Comparison of ENCODE assay signal across 1 cellular context in the genomic region with DNA sequence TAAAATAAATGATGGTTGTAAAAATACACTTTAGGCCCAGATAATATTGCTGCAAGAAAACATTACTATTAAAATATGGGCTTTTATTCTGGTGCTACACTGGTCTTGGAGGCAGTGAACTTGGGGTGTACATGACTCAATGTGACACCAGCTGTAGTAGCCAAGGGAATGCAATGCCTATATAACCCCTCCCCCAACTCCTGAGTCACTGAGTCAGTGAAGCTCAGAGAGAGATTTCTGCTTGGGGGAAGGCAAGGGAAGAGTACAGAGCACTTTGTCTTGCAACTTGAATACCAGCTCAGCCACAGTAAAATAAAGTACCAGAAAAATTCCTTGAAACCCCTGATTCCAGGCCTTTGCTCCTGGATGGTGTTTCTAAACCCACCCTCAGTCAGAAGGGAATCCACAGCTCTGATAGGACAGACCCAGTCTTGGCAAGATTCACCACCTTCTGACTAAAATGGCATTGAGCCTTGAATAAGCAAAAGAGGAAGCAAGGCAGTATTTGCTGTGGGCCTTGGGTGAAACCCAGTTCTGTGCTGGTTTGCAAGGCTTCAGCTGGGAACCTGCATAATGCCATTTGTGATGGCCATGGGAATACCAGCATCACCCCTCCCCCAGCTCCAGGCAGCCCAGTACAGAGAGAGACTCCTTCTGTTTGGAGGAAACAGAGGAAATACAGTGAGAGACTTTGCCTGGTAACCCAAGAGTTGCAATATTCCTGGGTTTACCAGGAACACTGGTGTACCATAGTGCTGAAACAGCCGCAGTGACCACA.
TF ChIP-seq lines count a peak whose summit lies in the region.

No MANE protein-coding gene starts in this region.

TF ChIP-seq in WTC11, 78 proteins besides CTCF, POLR2A, EP300 and RAD21 (continued from another document):
- TF ChIP-seq AFF4 (CRISPR knock-in tag; IDR thresholded peaks at IDR 0.05; ENCODE audit: borderline replicate concordance) = no peak
- TF ChIP-seq MXD4 (CRISPR knock-in tag; IDR thresholded peaks at IDR 0.05; ENCODE audit: borderline replicate concordance) = no peak
- TF ChIP-seq, protein P1, sequence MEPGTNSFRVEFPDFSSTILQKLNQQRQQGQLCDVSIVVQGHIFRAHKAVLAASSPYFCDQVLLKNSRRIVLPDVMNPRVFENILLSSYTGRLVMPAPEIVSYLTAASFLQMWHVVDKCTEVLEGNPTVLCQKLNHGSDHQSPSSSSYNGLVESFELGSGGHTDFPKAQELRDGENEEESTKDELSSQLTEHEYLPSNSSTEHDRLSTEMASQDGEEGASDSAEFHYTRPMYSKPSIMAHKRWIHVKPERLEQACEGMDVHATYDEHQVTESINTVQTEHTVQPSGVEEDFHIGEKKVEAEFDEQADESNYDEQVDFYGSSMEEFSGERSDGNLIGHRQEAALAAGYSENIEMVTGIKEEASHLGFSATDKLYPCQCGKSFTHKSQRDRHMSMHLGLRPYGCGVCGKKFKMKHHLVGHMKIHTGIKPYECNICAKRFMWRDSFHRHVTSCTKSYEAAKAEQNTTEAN (CRISPR knock-in tag; IDR thresholded peaks at IDR 0.05) = no peak
- no peak for TF ChIP-seq ZNF232 (CRISPR knock-in tag; IDR thresholded peaks at IDR 0.05)
- TF ChIP-seq, protein P2, sequence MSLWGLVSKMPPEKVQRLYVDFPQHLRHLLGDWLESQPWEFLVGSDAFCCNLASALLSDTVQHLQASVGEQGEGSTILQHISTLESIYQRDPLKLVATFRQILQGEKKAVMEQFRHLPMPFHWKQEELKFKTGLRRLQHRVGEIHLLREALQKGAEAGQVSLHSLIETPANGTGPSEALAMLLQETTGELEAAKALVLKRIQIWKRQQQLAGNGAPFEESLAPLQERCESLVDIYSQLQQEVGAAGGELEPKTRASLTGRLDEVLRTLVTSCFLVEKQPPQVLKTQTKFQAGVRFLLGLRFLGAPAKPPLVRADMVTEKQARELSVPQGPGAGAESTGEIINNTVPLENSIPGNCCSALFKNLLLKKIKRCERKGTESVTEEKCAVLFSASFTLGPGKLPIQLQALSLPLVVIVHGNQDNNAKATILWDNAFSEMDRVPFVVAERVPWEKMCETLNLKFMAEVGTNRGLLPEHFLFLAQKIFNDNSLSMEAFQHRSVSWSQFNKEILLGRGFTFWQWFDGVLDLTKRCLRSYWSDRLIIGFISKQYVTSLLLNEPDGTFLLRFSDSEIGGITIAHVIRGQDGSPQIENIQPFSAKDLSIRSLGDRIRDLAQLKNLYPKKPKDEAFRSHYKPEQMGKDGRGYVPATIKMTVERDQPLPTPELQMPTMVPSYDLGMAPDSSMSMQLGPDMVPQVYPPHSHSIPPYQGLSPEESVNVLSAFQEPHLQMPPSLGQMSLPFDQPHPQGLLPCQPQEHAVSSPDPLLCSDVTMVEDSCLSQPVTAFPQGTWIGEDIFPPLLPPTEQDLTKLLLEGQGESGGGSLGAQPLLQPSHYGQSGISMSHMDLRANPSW (CRISPR knock-in tag; conservative IDR thresholded peaks at IDR 0.05; ENCODE audit: low read depth) = no peak
- no peak for TF ChIP-seq ZNF425 (CRISPR knock-in tag; conservative IDR thresholded peaks at IDR 0.05)
- no peak for TF ChIP-seq CREM (CRISPR knock-in tag; IDR thresholded peaks at IDR 0.05)
- TF ChIP-seq ZNF423 (CRISPR knock-in tag; IDR thresholded peaks at IDR 0.05) = no peak
- TF ChIP-seq ZNF396 (CRISPR knock-in tag; IDR thresholded peaks at IDR 0.05; ENCODE audit: borderline replicate concordance) = no peak
- TF ChIP-seq ZNF671 (CRISPR knock-in tag; IDR thresholded peaks at IDR 0.05) = no peak
- no peak for TF ChIP-seq ZNF263 (CRISPR knock-in tag; IDR thresholded peaks at IDR 0.05; ENCODE audit: low read depth)
- TF ChIP-seq, protein P3, sequence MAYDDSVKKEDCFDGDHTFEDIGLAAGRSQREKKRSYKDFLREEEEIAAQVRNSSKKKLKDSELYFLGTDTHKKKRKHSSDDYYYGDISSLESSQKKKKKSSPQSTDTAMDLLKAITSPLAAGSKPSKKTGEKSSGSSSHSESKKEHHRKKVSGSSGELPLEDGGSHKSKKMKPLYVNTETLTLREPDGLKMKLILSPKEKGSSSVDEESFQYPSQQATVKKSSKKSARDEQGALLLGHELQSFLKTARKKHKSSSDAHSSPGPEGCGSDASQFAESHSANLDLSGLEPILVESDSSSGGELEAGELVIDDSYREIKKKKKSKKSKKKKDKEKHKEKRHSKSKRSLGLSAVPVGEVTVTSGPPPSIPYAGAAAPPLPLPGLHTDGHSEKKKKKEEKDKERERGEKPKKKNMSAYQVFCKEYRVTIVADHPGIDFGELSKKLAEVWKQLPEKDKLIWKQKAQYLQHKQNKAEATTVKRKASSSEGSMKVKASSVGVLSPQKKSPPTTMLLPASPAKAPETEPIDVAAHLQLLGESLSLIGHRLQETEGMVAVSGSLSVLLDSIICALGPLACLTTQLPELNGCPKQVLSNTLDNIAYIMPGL (CRISPR knock-in tag; IDR thresholded peaks at IDR 0.05) = no peak
- TF ChIP-seq, protein P4, sequence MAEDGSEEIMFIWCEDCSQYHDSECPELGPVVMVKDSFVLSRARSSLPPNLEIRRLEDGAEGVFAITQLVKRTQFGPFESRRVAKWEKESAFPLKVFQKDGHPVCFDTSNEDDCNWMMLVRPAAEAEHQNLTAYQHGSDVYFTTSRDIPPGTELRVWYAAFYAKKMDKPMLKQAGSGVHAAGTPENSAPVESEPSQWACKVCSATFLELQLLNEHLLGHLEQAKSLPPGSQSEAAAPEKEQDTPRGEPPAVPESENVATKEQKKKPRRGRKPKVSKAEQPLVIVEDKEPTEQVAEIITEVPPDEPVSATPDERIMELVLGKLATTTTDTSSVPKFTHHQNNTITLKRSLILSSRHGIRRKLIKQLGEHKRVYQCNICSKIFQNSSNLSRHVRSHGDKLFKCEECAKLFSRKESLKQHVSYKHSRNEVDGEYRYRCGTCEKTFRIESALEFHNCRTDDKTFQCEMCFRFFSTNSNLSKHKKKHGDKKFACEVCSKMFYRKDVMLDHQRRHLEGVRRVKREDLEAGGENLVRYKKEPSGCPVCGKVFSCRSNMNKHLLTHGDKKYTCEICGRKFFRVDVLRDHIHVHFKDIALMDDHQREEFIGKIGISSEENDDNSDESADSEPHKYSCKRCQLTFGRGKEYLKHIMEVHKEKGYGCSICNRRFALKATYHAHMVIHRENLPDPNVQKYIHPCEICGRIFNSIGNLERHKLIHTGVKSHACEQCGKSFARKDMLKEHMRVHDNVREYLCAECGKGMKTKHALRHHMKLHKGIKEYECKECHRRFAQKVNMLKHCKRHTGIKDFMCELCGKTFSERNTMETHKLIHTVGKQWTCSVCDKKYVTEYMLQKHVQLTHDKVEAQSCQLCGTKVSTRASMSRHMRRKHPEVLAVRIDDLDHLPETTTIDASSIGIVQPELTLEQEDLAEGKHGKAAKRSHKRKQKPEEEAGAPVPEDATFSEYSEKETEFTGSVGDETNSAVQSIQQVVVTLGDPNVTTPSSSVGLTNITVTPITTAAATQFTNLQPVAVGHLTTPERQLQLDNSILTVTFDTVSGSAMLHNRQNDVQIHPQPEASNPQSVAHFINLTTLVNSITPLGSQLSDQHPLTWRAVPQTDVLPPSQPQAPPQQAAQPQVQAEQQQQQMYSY (CRISPR knock-in tag; IDR thresholded peaks at IDR 0.05) = no peak
- TF ChIP-seq, protein P5, sequence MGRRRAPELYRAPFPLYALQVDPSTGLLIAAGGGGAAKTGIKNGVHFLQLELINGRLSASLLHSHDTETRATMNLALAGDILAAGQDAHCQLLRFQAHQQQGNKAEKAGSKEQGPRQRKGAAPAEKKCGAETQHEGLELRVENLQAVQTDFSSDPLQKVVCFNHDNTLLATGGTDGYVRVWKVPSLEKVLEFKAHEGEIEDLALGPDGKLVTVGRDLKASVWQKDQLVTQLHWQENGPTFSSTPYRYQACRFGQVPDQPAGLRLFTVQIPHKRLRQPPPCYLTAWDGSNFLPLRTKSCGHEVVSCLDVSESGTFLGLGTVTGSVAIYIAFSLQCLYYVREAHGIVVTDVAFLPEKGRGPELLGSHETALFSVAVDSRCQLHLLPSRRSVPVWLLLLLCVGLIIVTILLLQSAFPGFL (CRISPR knock-in tag; IDR thresholded peaks at IDR 0.05; ENCODE audit: borderline replicate concordance) = no peak
- TF ChIP-seq RELA (CRISPR knock-in tag; IDR thresholded peaks at IDR 0.05; ENCODE audit: borderline replicate concordance) = no peak
- TF ChIP-seq GTF2I (CRISPR knock-in tag; conservative IDR thresholded peaks at IDR 0.05) = no peak
- TF ChIP-seq, protein P6, sequence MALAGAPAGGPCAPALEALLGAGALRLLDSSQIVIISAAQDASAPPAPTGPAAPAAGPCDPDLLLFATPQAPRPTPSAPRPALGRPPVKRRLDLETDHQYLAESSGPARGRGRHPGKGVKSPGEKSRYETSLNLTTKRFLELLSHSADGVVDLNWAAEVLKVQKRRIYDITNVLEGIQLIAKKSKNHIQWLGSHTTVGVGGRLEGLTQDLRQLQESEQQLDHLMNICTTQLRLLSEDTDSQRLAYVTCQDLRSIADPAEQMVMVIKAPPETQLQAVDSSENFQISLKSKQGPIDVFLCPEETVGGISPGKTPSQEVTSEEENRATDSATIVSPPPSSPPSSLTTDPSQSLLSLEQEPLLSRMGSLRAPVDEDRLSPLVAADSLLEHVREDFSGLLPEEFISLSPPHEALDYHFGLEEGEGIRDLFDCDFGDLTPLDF (CRISPR knock-in tag; IDR thresholded peaks at IDR 0.05) = no peak
- TF ChIP-seq, protein P7, sequence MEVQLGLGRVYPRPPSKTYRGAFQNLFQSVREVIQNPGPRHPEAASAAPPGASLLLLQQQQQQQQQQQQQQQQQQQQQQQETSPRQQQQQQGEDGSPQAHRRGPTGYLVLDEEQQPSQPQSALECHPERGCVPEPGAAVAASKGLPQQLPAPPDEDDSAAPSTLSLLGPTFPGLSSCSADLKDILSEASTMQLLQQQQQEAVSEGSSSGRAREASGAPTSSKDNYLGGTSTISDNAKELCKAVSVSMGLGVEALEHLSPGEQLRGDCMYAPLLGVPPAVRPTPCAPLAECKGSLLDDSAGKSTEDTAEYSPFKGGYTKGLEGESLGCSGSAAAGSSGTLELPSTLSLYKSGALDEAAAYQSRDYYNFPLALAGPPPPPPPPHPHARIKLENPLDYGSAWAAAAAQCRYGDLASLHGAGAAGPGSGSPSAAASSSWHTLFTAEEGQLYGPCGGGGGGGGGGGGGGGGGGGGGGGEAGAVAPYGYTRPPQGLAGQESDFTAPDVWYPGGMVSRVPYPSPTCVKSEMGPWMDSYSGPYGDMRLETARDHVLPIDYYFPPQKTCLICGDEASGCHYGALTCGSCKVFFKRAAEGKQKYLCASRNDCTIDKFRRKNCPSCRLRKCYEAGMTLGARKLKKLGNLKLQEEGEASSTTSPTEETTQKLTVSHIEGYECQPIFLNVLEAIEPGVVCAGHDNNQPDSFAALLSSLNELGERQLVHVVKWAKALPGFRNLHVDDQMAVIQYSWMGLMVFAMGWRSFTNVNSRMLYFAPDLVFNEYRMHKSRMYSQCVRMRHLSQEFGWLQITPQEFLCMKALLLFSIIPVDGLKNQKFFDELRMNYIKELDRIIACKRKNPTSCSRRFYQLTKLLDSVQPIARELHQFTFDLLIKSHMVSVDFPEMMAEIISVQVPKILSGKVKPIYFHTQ (CRISPR knock-in tag; IDR thresholded peaks at IDR 0.05) = no peak
TF ChIP-seq in WTC11: peak in this region for 0.
